In the genomic region with DNA sequence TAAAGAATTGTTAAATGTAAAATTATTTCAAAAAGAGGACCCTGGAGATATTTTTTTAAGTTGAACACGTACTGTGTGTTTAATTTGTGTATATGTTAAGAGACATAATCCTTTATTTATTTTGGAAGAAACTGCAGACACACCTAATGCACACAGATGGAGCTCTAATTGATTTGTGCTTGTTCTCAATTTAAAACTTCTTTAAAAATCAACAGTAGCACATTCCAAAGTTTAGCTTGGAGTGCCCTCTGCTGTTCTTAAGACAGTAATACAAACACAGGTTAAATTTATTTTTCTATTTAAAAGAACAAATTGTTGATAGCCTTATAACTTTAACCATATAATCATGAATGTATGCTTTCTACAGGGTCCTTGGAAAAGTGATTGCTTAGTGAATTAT, we compare ENCODE assay signal across 9 cellular contexts.
DNase-seq lines count a peak whose midpoint lies in the region; FAIRE-seq and TF ChIP-seq lines count a peak whose summit lies in the region.
"Had no signal": no experiment of that assay in that cellular context is flagged by ENCODE, and none has a peak within 500 bp of the region (broad histone marks: within the 10 kb centered on the region; RNA-seq: fewer than 3 reads in every experiment).

No MANE protein-coding gene starts in this region.

- H3K4me1 Mint-ChIP-seq in Calu3 (ENCODE audit: low read depth, unreplicated experiment): no peaks in the 10 kb centered on the region
- H3K4me1 Mint-ChIP-seq: memory B cell had no signal

- no peak overlapping the region for H3K4me3 ChIP-seq in fibroblast of pulmonary artery (replicated peaks; ENCODE audit: low read depth, low read length)
- H3K4me3 ChIP-seq in tibial artery: no peak overlapping the region
- H3K4me3 ChIP-seq in ovary: no peak overlapping the region

- 1 to 3% (median 2%) methylated on average over 1 of the region's 1 CpG for WGBS in ovary, 3 donors

- H3K27me3 Mint-ChIP-seq in Calu3 (ENCODE audit: unreplicated experiment): no peaks in the 10 kb centered on the region
- H3K27me3 Mint-ChIP-seq: memory B cell had no signal

- H3K4me1 ChIP-seq in tibial artery: no peaks in the 10 kb centered on the region
- H3K4me1 ChIP-seq in ovary (ENCODE audit: insufficient read depth): no peaks in the 10 kb centered on the region

- H3K36me3 ChIP-seq in tibial artery: no peaks in the 10 kb centered on the region
- no peaks in the 10 kb centered on the region for H3K36me3 ChIP-seq in ovary

- TF ChIP-seq POLR2A in ovary (IDR thresholded peaks at IDR 0.05) (no peak), GM12892 (IDR thresholded peaks at IDR 0.05; ENCODE audit: low read depth, low read length) (no peak)

- no peak for FAIRE-seq in GM12892 (lab: Jason Lieb, UNC)

- H3K4me3 Mint-ChIP-seq in Calu3 (ENCODE audit: low read depth, unreplicated experiment): no peak overlapping the region
- H3K4me3 Mint-ChIP-seq: memory B cell had no signal

- TF ChIP-seq EP300 in Ishikawa (IDR thresholded peaks at IDR 0.05; ENCODE audit: borderline replicate concordance) (no peak), ovary (IDR thresholded peaks at IDR 0.05) (no peak)

- intact Hi-C loops in Calu3 (cut with micrococcal nuclease; ENCODE audit: unreplicated experiment): no loop called here
- intact Hi-C loops in tibial artery (cut with DNase I; ENCODE audit: low total_unique reads): no loop called here
- intact Hi-C loops in ovary (cut with DNase I): no loop called here

- peaks cover 5% of the 10 kb centered on the region for H3K9me3 Mint-ChIP-seq in Calu3 (ENCODE audit: low read depth, unreplicated experiment)

- H3K9me3 ChIP-seq in tibial artery (no peaks in the 10 kb centered on the region), ovary (no peaks in the 10 kb centered on the region)

- CTCF ChIA-PET in Calu3 (lab: Charles Lee): no interaction called here

- peak; percentile 62 for TF ChIP-seq RAD21 in Ishikawa (IDR thresholded peaks at IDR 0.05; ENCODE audit: low read depth)

- no peaks in the 10 kb centered on the region for H3K27me3 ChIP-seq in tibial artery
- H3K27me3 ChIP-seq in ovary: no peaks in the 10 kb centered on the region

- TF ChIP-seq CTCF in Calu3 (IDR thresholded peaks at IDR 0.05; ENCODE audit: unreplicated experiment): peak; percentile 48
- TF ChIP-seq CTCF in fibroblast of pulmonary artery (IDR thresholded peaks at IDR 0.05; ENCODE audit: low read length, missing control alignments): peak; percentile 50
- TF ChIP-seq CTCF in tibial artery (IDR thresholded peaks at IDR 0.05): peak; percentile 15 to 19
- TF ChIP-seq CTCF in ovary (IDR thresholded peaks at IDR 0.05): peak in 1 of 3 donors; percentile 20

- BruUV-seq in Calu3 (replicated peaks; lab: Mats Ljungman, UMichigan): no TSS peak

- DNase-seq in Calu3 (no peak), RKO (ENCODE audit: low spot score) (peak; percentile 67), fibroblast of pulmonary artery (ENCODE audit: low read depth) (peak; percentile 65), tibial artery (no peak), ovary (no peak), GM12892 (ENCODE audit: insufficient read length) (no peak)
- DNase-seq in effector CD4-positive, alpha-beta T cell: no peak

- H3K27ac ChIP-seq in tibial artery: no peak overlapping the region
- no peak overlapping the region for H3K27ac ChIP-seq in ovary

- no peaks in the 10 kb centered on the region for H3K36me3 Mint-ChIP-seq in Calu3 (ENCODE audit: insufficient read depth, unreplicated experiment)
- H3K36me3 Mint-ChIP-seq: memory B cell had no signal

- no peak overlapping the region for H3K27ac Mint-ChIP-seq in Calu3 (ENCODE audit: unreplicated experiment)
- H3K27ac Mint-ChIP-seq: memory B cell had no signal

TF ChIP-seq in Ishikawa, 13 proteins besides CTCF, POLR2A, EP300 and RAD21:
- 0 out of 2 replicates have a peak, but pooled peaks have one; percentile 19 for TF ChIP-seq FOXM1 (IDR thresholded peaks at IDR 0.05; ENCODE audit: borderline replicate concordance, low read depth)
- TF ChIP-seq TEAD4 (IDR thresholded peaks at IDR 0.05): no peak
- TF ChIP-seq NFIC (IDR thresholded peaks at IDR 0.05): no peak
- no peak for TF ChIP-seq YY1 (IDR thresholded peaks at IDR 0.05; ENCODE audit: low read depth)
TF ChIP-seq in Ishikawa: peak in this region for 1.

Comparison
In these comparisons a context has a peak if more than half of its experiments do, and no peak if none do; other contexts are left out.
1. DNase-seq: peak in RKO (single experiment) and fibroblast of pulmonary artery (single experiment); none in Calu3 (single experiment), tibial artery (0 of 2), ovary (0 of 5), GM12892 (single experiment) and effector CD4-positive, alpha-beta T cell (single experiment).